8 cellular contexts compared by ENCODE assay signal in the genomic region with DNA sequence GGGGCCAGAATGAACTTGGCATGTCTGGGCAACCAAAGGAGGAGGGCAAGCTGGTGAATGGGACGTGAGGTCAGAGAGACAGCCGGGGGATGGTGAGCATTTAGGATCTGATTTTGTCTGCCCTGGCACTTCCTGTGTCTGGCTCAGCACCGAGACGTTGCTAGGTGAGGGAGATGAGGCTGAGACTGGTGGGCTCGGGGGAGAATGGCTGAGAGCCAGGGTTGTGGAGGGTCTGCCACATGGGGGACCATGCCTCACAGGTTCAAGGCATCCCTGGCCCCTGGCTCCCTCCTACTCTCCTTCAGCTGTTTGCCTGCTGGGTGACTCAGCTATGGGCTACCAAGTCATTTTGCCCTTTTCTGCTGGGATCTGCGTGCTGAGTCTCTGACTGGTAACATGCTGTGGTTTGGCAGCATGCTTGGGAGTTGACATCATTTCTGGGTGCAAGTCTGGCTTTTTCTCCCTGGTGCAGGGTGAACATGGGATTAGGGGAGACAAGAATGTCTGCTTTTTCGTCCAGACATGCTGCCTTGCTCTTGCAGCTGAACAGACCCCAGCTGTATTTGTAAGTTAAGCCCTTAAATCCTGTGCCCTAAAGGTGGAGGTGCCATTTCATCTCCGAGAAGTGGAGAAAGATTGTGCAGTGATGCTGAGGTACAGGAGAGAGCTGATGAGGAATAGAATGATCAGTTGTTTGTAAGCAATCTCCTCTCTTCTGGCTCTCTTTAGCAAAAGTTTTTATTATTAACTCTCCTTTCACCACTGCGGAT. TPM values are rescaled to one million over a fixed set of nuclear protein-coding genes. Genes with fewer than 3 reads are reported as not detected.
DNase-seq lines count a peak whose midpoint lies in the region; ATAC-seq lines count a peak whose summit lies in the region.

No MANE protein-coding gene starts in this region.

- H3K79me2 ChIP-seq in Karpas-422 (ENCODE audit: low read length): no peaks in the 10 kb centered on the region

- H3K27ac ChIP-seq in Karpas-422 (ENCODE audit: low read length): no peak overlapping the region

- ATAC-seq in GM21717 (IDR thresholded peaks at IDR 0.05; ENCODE audit: unreplicated experiment) (peak; percentile 65), GM18511 (IDR thresholded peaks at IDR 0.05; ENCODE audit: unreplicated experiment) (no peak)

- H3K27me3 ChIP-seq in Karpas-422 (ENCODE audit: low read length): no peaks in the 10 kb centered on the region

- H3K9me2 ChIP-seq in Karpas-422 (replicated peaks; ENCODE audit: insufficient read depth, low read length): no peaks in the 10 kb centered on the region

- H3K9me3 ChIP-seq in Karpas-422 (ENCODE audit: low read length): peaks cover 7% of the 10 kb centered on the region; the same call in 1 of the 2 replicates

- peaks cover 16% of the 10 kb centered on the region; the same call in 1 of the 2 replicates for H4K20me1 ChIP-seq in Karpas-422 (ENCODE audit: insufficient read depth, low read depth, low read length)

- H3K4me2 ChIP-seq in Karpas-422 (ENCODE audit: low read depth, low read length, poor library complexity, severe bottlenecking): no peak overlapping the region

- no peak overlapping the region for H3K4me3 ChIP-seq in Karpas-422 (ENCODE audit: low read length)

- H3K36me3 ChIP-seq in Karpas-422 (ENCODE audit: insufficient read depth, low read length): no peaks in the 10 kb centered on the region

- H3K4me1 ChIP-seq in Karpas-422 (ENCODE audit: low read length): no peaks in the 10 kb centered on the region

- H3K9ac ChIP-seq in Karpas-422 (ENCODE audit: low read length): no peak overlapping the region

- H2AFZ ChIP-seq in Karpas-422 (ENCODE audit: low read length): no peak overlapping the region

- DNase-seq in NCI-H226 (peak; percentile 90), hepatic stellate cell (ENCODE audit: low spot score) (peak; percentile 94), Karpas-422 (no peak), NCI-H774 (lab: John Stamatoyannopoulos, UW) (no peak)
- peak; percentile 71 for DNase-seq in activated naive CD4-positive, alpha-beta T cell treated with anti-CD3 and anti-CD28 coated beads, Interleukin-2, amount 50 U/mL, for 16 hours
- peak; percentile 41 to 72 (median 54) for DNase-seq in stimulated activated CD4-positive, alpha-beta T cell treated with anti-CD3 and anti-CD28 coated beads, TNF-alpha, amount 100 ng/mL, for 24 hours (ENCODE audit: low read depth in 3 of 3)

RNA-seq across cellular contexts. Expression of a gene that starts 17.6 kb away (rescaled TPM):
- 2.7 and 4.4 TPM in 2 replicates for total RNA-seq in Karpas-422 (2014; rRNA removed; shearing (Covaris generic); ENCODE audit: low replicate concordance)

Comparison
In these comparisons a context has a peak if more than half of its experiments do, and no peak if none do; other contexts are left out.
1. DNase-seq: peak in NCI-H226 (single experiment), activated naive CD4-positive, alpha-beta T cell treated with anti-CD3 and anti-CD28 coated beads, Interleukin-2, amount 50 U/mL, for 16 hours (single experiment), hepatic stellate cell (single experiment) and stimulated activated CD4-positive, alpha-beta T cell treated with anti-CD3 and anti-CD28 coated beads, TNF-alpha, amount 100 ng/mL, for 24 hours (3 of 3); none in Karpas-422 (single experiment) and NCI-H774 (single experiment).